ENCODE assay signal across 29 cellular contexts in the genomic region with DNA sequence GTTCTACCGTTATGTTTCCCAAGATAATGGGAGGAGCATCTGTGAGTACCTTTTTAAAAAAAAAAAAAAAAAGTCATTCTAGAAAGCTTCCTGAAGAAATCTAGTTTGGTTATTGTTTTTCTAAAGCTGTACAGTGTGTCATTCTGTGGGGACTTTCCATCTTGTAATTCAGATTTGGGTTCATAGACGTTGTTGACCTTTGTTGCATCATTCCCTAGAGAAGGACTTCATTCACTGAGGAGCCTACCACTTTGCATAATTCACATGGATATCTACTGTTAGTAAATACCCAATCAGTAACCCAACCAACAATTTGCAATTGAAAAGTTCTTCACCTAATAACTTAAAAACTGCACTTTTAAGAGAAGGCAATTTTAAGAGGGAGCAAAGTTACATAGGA.
DNase-seq lines count a peak whose midpoint lies in the region; ATAC-seq and TF ChIP-seq lines count a peak whose summit lies in the region.
"Had no signal": no experiment of that assay in that cellular context is flagged by ENCODE, and none has a peak within 500 bp of the region (broad histone marks: within the 10 kb centered on the region; RNA-seq: fewer than 3 reads in every experiment).

No MANE protein-coding gene starts in this region.

- no peak overlapping the region for H3K4me3 ChIP-seq in fibroblast of the aortic adventitia (ENCODE audit: low read depth, low read length)
- no peak overlapping the region for H3K4me3 ChIP-seq in smooth muscle cell
- H3K4me3 ChIP-seq in sigmoid colon, result no peak overlapping the region
- H3K4me3 ChIP-seq: left lung, stomach, tibial artery had no signal

- H3K27me3 ChIP-seq in smooth muscle cell (ENCODE audit: low read depth) (no peaks in the 10 kb centered on the region), sigmoid colon (no peaks in the 10 kb centered on the region)
- H3K27me3 ChIP-seq: left lung, stomach, tibial artery had no signal

- H3K27ac Mint-ChIP-seq in activated naive CD4-positive, alpha-beta T cell treated with anti-CD3 and anti-CD28 coated beads, Interleukin-2, amount 50 U/mL, for 24 hours, result peak overlapping the region; percentile 23
- H3K27ac Mint-ChIP-seq in activated naive CD4-positive, alpha-beta T cell treated with anti-CD3 and anti-CD28 coated beads for 36 hours, result no peak overlapping the region
- H3K27ac Mint-ChIP-seq in T-helper 1 cell treated with Interleukin-12 subunit alpha and Interleukin-12 subunit beta and Interleukin-4 antibody, amounts not matched to agents 30 μg/mL and 1 μg/mL, for 36 hours, result peak overlapping the region; percentile 31
- H3K27ac Mint-ChIP-seq: B cell had no signal

- H3K4me2 ChIP-seq in smooth muscle cell, result no peak overlapping the region

- no peak for DNase-seq in activated naive CD4-positive, alpha-beta T cell treated with anti-CD3 and anti-CD28 coated beads for 36 hours
- peak; percentile 12 for DNase-seq in fibroblast of the aortic adventitia (ENCODE audit: low read depth)
- DNase-seq in smooth muscle cell (lab: John Stamatoyannopoulos, UW; ENCODE audit: unreplicated experiment), result no peak
- DNase-seq in sigmoid colon, result no peak
- DNase-seq in cardiac septum (ENCODE audit: low spot score), result no peak
- DNase-seq: activated CD4-positive, alpha-beta T cell treated with anti-CD3 and anti-CD28 coated beads for 48 hours; activated CD8-positive, alpha-beta memory T cell treated with anti-CD3 and anti-CD28 coated beads for 24 hours; activated gamma-delta T cell treated with Interleukin-2 at 50 U/mL for 16 hours; CD8-positive, alpha-beta T cell; cortex of kidney; DMS 273 treated with DMSO at 0.1 percent for 48 hours; GOT3; hypothalamus; left lung; MM.1S; naive B cell; NCI-H1417 treated with DMSO at 0.1 percent for 48 hours; NCI-H2081 treated with DMSO at 0.1 percent for 48 hours; NCI-H774; occipital lobe; RPMI8226; SK-N-SH; stomach; T-helper 2 cell; tibial artery had no signal

- H2AFZ ChIP-seq in smooth muscle cell (ENCODE audit: low read depth), result no peak overlapping the region

- H3F3A ChIP-seq in smooth muscle cell (ENCODE audit: low read depth), result peaks cover 13% of the 10 kb centered on the region

- no peaks in the 10 kb centered on the region for H3K27me3 Mint-ChIP-seq in activated naive CD4-positive, alpha-beta T cell treated with anti-CD3 and anti-CD28 coated beads, Interleukin-2, amount 50 U/mL, for 24 hours
- no peaks in the 10 kb centered on the region for H3K27me3 Mint-ChIP-seq in activated naive CD4-positive, alpha-beta T cell treated with anti-CD3 and anti-CD28 coated beads for 36 hours (ENCODE audit: low read depth)
- H3K27me3 Mint-ChIP-seq in T-helper 1 cell treated with Interleukin-12 subunit alpha and Interleukin-12 subunit beta and Interleukin-4 antibody, amounts not matched to agents 30 μg/mL and 1 μg/mL, for 36 hours (ENCODE audit: low read depth), result no peaks in the 10 kb centered on the region
- H3K27me3 Mint-ChIP-seq: B cell, naive B cell had no signal

- no peak for TF ChIP-seq CTCF in fibroblast of the aortic adventitia (IDR thresholded peaks at IDR 0.05; ENCODE audit: insufficient read depth, low read length)
- TF ChIP-seq CTCF in smooth muscle cell (IDR thresholded peaks at IDR 0.05; ENCODE audit: borderline replicate concordance, insufficient read depth, poor library complexity, severe bottlenecking), result no peak
- TF ChIP-seq CTCF in sigmoid colon (IDR thresholded peaks at IDR 0.05), result no peak

- no peak for TF ChIP-seq POLR2A in sigmoid colon (IDR thresholded peaks at IDR 0.05)

- intact Hi-C loops in activated naive CD4-positive, alpha-beta T cell treated with anti-CD3 and anti-CD28 coated beads for 36 hours (cut with micrococcal nuclease), result no loop called here
- intact Hi-C loops in sigmoid colon (cut with DNase I) (no loop called here), cardiac septum (cut with DNase I) (no loop called here)

- peaks cover 25% of the 10 kb centered on the region for H3K4me1 Mint-ChIP-seq in activated naive CD4-positive, alpha-beta T cell treated with anti-CD3 and anti-CD28 coated beads, Interleukin-2, amount 50 U/mL, for 24 hours
- H3K4me1 Mint-ChIP-seq in activated naive CD4-positive, alpha-beta T cell treated with anti-CD3 and anti-CD28 coated beads for 36 hours (ENCODE audit: low read depth), result peaks cover 32% of the 10 kb centered on the region
- peaks cover 28% of the 10 kb centered on the region for H3K4me1 Mint-ChIP-seq in T-helper 1 cell treated with Interleukin-12 subunit alpha and Interleukin-12 subunit beta and Interleukin-4 antibody, amounts not matched to agents 30 μg/mL and 1 μg/mL, for 36 hours (ENCODE audit: low read depth)

- H3K36me3 Mint-ChIP-seq in activated naive CD4-positive, alpha-beta T cell treated with anti-CD3 and anti-CD28 coated beads, Interleukin-2, amount 50 U/mL, for 24 hours, result peaks cover 13% of the 10 kb centered on the region
- peaks cover 14% of the 10 kb centered on the region for H3K36me3 Mint-ChIP-seq in activated naive CD4-positive, alpha-beta T cell treated with anti-CD3 and anti-CD28 coated beads for 36 hours (ENCODE audit: low read depth)
- H3K36me3 Mint-ChIP-seq in T-helper 1 cell treated with Interleukin-12 subunit alpha and Interleukin-12 subunit beta and Interleukin-4 antibody, amounts not matched to agents 30 μg/mL and 1 μg/mL, for 36 hours (ENCODE audit: low read depth), result peaks cover 2% of the 10 kb centered on the region

- no peak for TF ChIP-seq EP300 in sigmoid colon (IDR thresholded peaks at IDR 0.05)

- no peaks in the 10 kb centered on the region for H3K9me3 ChIP-seq in smooth muscle cell (replicated peaks; ENCODE audit: low read depth)
- no peaks in the 10 kb centered on the region for H3K9me3 ChIP-seq in sigmoid colon
- H3K9me3 ChIP-seq: left lung, SK-N-SH, stomach, tibial artery had no signal

- CTCF ChIA-PET in activated naive CD4-positive, alpha-beta T cell treated with anti-CD3 and anti-CD28 coated beads for 36 hours (lab: Charles Lee), result interaction anchor here (0.6 kb wide), 2 partner anchors 33 to 252 kb away, joined by 3 read pairs; no protein-coding TSS in a partner anchor

- H3K27ac ChIP-seq in smooth muscle cell (ENCODE audit: low read depth) (peak overlapping the region; percentile 77), sigmoid colon (no peak overlapping the region)
- H3K27ac ChIP-seq: left lung, stomach, tibial artery had no signal

- no peak overlapping the region for H3K4me3 Mint-ChIP-seq in activated naive CD4-positive, alpha-beta T cell treated with anti-CD3 and anti-CD28 coated beads, Interleukin-2, amount 50 U/mL, for 24 hours
- H3K4me3 Mint-ChIP-seq in activated naive CD4-positive, alpha-beta T cell treated with anti-CD3 and anti-CD28 coated beads for 36 hours, result no peak overlapping the region
- H3K4me3 Mint-ChIP-seq in T-helper 1 cell treated with Interleukin-12 subunit alpha and Interleukin-12 subunit beta and Interleukin-4 antibody, amounts not matched to agents 30 μg/mL and 1 μg/mL, for 36 hours, result no peak overlapping the region
- H3K4me3 Mint-ChIP-seq: B cell; CD8-positive, alpha-beta T cell; naive B cell had no signal

- peaks cover 9% of the 10 kb centered on the region for H3K79me2 ChIP-seq in smooth muscle cell (ENCODE audit: low read depth)

- ATAC-seq in GM21390 (IDR thresholded peaks at IDR 0.05; ENCODE audit: unreplicated experiment), result no peak
- ATAC-seq: CD8-positive, alpha-beta T cell; left lung had no signal

- no peak overlapping the region for H3K9ac ChIP-seq in smooth muscle cell (ENCODE audit: low read depth)
- H3K9ac ChIP-seq: SK-N-SH had no signal

- H3K4me1 ChIP-seq in smooth muscle cell (ENCODE audit: low read depth) (peaks cover 13% of the 10 kb centered on the region), sigmoid colon (peaks cover 0 to 20% (median 15%) of the 10 kb centered on the region in 4 donors)

- no peaks in the 10 kb centered on the region for H3K36me3 ChIP-seq in smooth muscle cell (ENCODE audit: low read depth)
- peaks cover 0 to 32% (median 13%) of the 10 kb centered on the region in 4 donors for H3K36me3 ChIP-seq in sigmoid colon

- WGBS in smooth muscle cell (ENCODE audit: low lambda C conversion rate), result 63% methylated on average over 2 of the region's 2 CpGs
- WGBS in sigmoid colon, 2 donors, result 63 to 65% methylated on average over 2 of the region's 2 CpGs

- H3K9me3 Mint-ChIP-seq in activated naive CD4-positive, alpha-beta T cell treated with anti-CD3 and anti-CD28 coated beads, Interleukin-2, amount 50 U/mL, for 24 hours, result no peaks in the 10 kb centered on the region
- no peaks in the 10 kb centered on the region for H3K9me3 Mint-ChIP-seq in activated naive CD4-positive, alpha-beta T cell treated with anti-CD3 and anti-CD28 coated beads for 36 hours
- H3K9me3 Mint-ChIP-seq in T-helper 1 cell treated with Interleukin-12 subunit alpha and Interleukin-12 subunit beta and Interleukin-4 antibody, amounts not matched to agents 30 μg/mL and 1 μg/mL, for 36 hours, result no peaks in the 10 kb centered on the region
- H3K9me3 Mint-ChIP-seq: CD8-positive, alpha-beta T cell; naive B cell had no signal

- H4K20me1 ChIP-seq in smooth muscle cell (ENCODE audit: low read depth), result peaks cover 50% of the 10 kb centered on the region
